10 cellular contexts compared by ENCODE assay signal in the genomic region with DNA sequence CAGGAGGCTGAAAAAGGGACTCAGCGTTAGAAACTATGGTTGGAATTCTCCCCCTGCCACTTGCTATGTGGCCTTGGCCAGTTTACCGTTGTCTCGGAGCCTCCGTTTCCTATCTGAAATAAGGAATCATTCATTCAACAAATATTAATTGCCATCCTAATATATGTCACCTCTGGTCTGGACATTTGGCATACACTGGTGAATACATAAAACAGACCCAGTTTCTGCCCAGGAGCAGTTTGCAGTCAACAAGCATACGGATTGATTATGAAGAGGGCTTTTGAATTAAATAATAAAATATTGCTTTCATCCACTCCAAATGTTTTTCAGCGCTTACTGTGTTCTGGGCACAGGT. TPM values are rescaled to one million over a fixed set of nuclear protein-coding genes. Genes with fewer than 3 reads are reported as not detected.
A peak's percentile ranks its signal among the peaks of the same experiment; 100 is the strongest.
DNase-seq lines count a peak whose midpoint lies in the region; ATAC-seq, FAIRE-seq and TF ChIP-seq lines count a peak whose summit lies in the region.
"Had no signal": no experiment of that assay in that cellular context is flagged by ENCODE, and none has a peak within 500 bp of the region (broad histone marks: within the 10 kb centered on the region; RNA-seq: fewer than 3 reads in every experiment).

No MANE protein-coding gene starts in this region.

- dilution Hi-C loops in endothelial cell of umbilical vein (cut with MboI; ENCODE audit: extremely low pct_ligation_motif_present, low sequenced_read_pairs) = no loop called here

- no peak for TF ChIP-seq EP300 in ovary (IDR thresholded peaks at IDR 0.05)

- ATAC-seq in PC-3 (no peak), HG03442 (IDR thresholded peaks at IDR 0.05; ENCODE audit: unreplicated experiment) (no peak)

- no peak for FAIRE-seq in endothelial cell of umbilical vein (lab: Jason Lieb, UNC)

- H3K9me2 ChIP-seq in DOHH2 (replicated peaks; ENCODE audit: control insufficient read depth, low read length) (no peaks in the 10 kb centered on the region), PC-3 (replicated peaks; ENCODE audit: low read length) (no peaks in the 10 kb centered on the region)

- H3K9me1 ChIP-seq in endothelial cell of umbilical vein (replicated peaks; ENCODE audit: control insufficient read depth, extremely low read depth, insufficient read depth, low read length) = no peaks in the 10 kb centered on the region

- H3K79me2 ChIP-seq in DOHH2 (ENCODE audit: control insufficient read depth, low read length) (no peaks in the 10 kb centered on the region), PC-3 (ENCODE audit: low read length) (no peaks in the 10 kb centered on the region), endothelial cell of umbilical vein (ENCODE audit: control insufficient read depth, insufficient read depth, low read length) (no peaks in the 10 kb centered on the region)

- TF ChIP-seq CTCF in DOHH2 (IDR thresholded peaks at IDR 0.05; ENCODE audit: low read depth, low read length, poor library complexity, severe bottlenecking) (no peak), PC-3 (conservative IDR thresholded peaks at IDR 0.05; ENCODE audit: low read depth, low read length) (no peak), endothelial cell of umbilical vein (IDR thresholded peaks at IDR 0.05; ENCODE audit: extremely low read depth in 1 of 2, insufficient read depth in 1 of 2, low read depth in 1 of 2, low read length in 2 of 2) (no peak), ovary (IDR thresholded peaks at IDR 0.05) (no peak)

- no peaks in the 10 kb centered on the region for H3K36me3 ChIP-seq in DOHH2 (ENCODE audit: control insufficient read depth, low read length)
- no peaks in the 10 kb centered on the region for H3K36me3 ChIP-seq in PC-3 (ENCODE audit: low read depth, low read length)
- no peaks in the 10 kb centered on the region for H3K36me3 ChIP-seq in endothelial cell of umbilical vein (ENCODE audit: control insufficient read depth in 2 of 2, extremely low read depth in 1 of 2, insufficient read depth in 2 of 2, low read length in 2 of 2)
- no peaks in the 10 kb centered on the region for H3K36me3 ChIP-seq in ovary

- H3K4me3 ChIP-seq in DOHH2 (ENCODE audit: low read length) (peak overlapping the region; percentile 73), PC-3 (ENCODE audit: low read length) (peak overlapping the region; percentile 76), endothelial cell of umbilical vein (replicated peaks in 1 of 3; ENCODE audit: insufficient read depth in 1 of 3, low read depth in 1 of 3, low read length in 3 of 3) (peak overlapping the region; percentile 1 to 46 (median 41)), ovary (peak overlapping the region; percentile 33)

- CTCF ChIA-PET in PC-3 (lab: Charles Lee) = interaction anchor here (0.7 kb wide), 1 partner anchor 123 kb away, joined by 3 read pairs; no protein-coding TSS in a partner anchor
- CTCF ChIA-PET in endothelial cell of umbilical vein (lab: Charles Lee) = interaction anchor here (1.2 kb wide), 1 partner anchor 26 kb away, joined by 3 read pairs; no protein-coding TSS in a partner anchor

- H2AFZ ChIP-seq in PC-3 (ENCODE audit: low read length) = peak overlapping the region; percentile 96
- H2AFZ ChIP-seq in endothelial cell of umbilical vein (ENCODE audit: low read depth, low read length) = peak overlapping the region; percentile 32

- POLR2A ChIA-PET in PC-3 (lab: Charles Lee; ENCODE audit: unreplicated experiment) (no interaction called here), endothelial cell of umbilical vein (lab: Charles Lee) (no interaction called here)

- H3K27me3 ChIP-seq in DOHH2 (ENCODE audit: control insufficient read depth, low read length) = peaks cover 74% of the 10 kb centered on the region
- 0 out of 2 replicates have a peak, but pooled peaks cover 7% of the 10 kb centered on the region for H3K27me3 ChIP-seq in PC-3 (ENCODE audit: low read length)
- H3K27me3 ChIP-seq in endothelial cell of umbilical vein (ENCODE audit: control insufficient read depth in 2 of 2, insufficient read depth in 2 of 2, low read length in 2 of 2) = peaks cover 31 to 39% of the 10 kb centered on the region in 2 experiments
- no peaks in the 10 kb centered on the region for H3K27me3 ChIP-seq in ovary

- H3K9me3 ChIP-seq in DOHH2 (ENCODE audit: control insufficient read depth, insufficient read depth, low read length) (no peaks in the 10 kb centered on the region), PC-3 (ENCODE audit: low read length) (no peaks in the 10 kb centered on the region), endothelial cell of umbilical vein (replicated peaks; ENCODE audit: control insufficient read depth, insufficient read depth, low read length) (no peaks in the 10 kb centered on the region), ovary (no peaks in the 10 kb centered on the region)

- peak overlapping the region; percentile 52 for H3K9ac ChIP-seq in PC-3 (ENCODE audit: low read length)
- no peak overlapping the region for H3K9ac ChIP-seq in endothelial cell of umbilical vein (replicated peaks; ENCODE audit: extremely low read depth, insufficient read depth, low read length)

- H3K4me2 ChIP-seq in DOHH2 (ENCODE audit: low read length) (peak overlapping the region; percentile 78), PC-3 (ENCODE audit: low read length) (peak overlapping the region; percentile 96), endothelial cell of umbilical vein (ENCODE audit: insufficient read depth, low read length) (peak overlapping the region; percentile 63)

- no peak overlapping the region for H3K27ac ChIP-seq in DOHH2 (ENCODE audit: low read depth, low read length)
- H3K27ac ChIP-seq in PC-3 (ENCODE audit: low read length) = no peak overlapping the region
- no peak overlapping the region for H3K27ac ChIP-seq in endothelial cell of umbilical vein (ENCODE audit: insufficient read depth, low read depth, low read length)
- no peak overlapping the region for H3K27ac ChIP-seq in ovary

- WGBS in ovary, 3 donors = 8 to 19% (median 14%) methylated on average over 6 of the region's 6 CpGs

- no peaks in the 10 kb centered on the region for H3F3A ChIP-seq in DOHH2 (ENCODE audit: control insufficient read depth, insufficient read depth)
- no peaks in the 10 kb centered on the region for H3F3A ChIP-seq in PC-3 (ENCODE audit: low read length, unreplicated experiment)

- BruUV-seq in PC-3 (replicated peaks; lab: Mats Ljungman, UMichigan) (no TSS peak), endothelial cell of umbilical vein (replicated peaks; lab: Mats Ljungman, UMichigan) (no TSS peak)

- peaks cover 32% of the 10 kb centered on the region for H3K4me1 ChIP-seq in DOHH2 (ENCODE audit: control insufficient read depth, low read length)
- H3K4me1 ChIP-seq in PC-3 (ENCODE audit: insufficient read depth, low read length) = peaks cover 10% of the 10 kb centered on the region; the same call in 1 of the 2 replicates
- peaks cover 5% of the 10 kb centered on the region for H3K4me1 ChIP-seq in endothelial cell of umbilical vein (ENCODE audit: control insufficient read depth, extremely low read depth, insufficient read depth, low read length)
- peaks cover 5% of the 10 kb centered on the region for H3K4me1 ChIP-seq in ovary (ENCODE audit: insufficient read depth)

- no peaks in the 10 kb centered on the region for H4K20me1 ChIP-seq in DOHH2 (ENCODE audit: control insufficient read depth, insufficient read depth, low read depth, low read length)
- no peaks in the 10 kb centered on the region for H4K20me1 ChIP-seq in PC-3 (ENCODE audit: low read length)
- H4K20me1 ChIP-seq in endothelial cell of umbilical vein (replicated peaks; ENCODE audit: control insufficient read depth, extremely low read depth, insufficient read depth, low read length) = no peaks in the 10 kb centered on the region

- intact Hi-C loops in PC-3 (cut with micrococcal nuclease) = loop anchor here (5.0 kb wide), 1 partner anchor 125 kb away; no protein-coding TSS in a partner anchor
- intact Hi-C loops in endothelial cell of umbilical vein (cut with micrococcal nuclease) = no loop called here
- intact Hi-C loops in ovary (cut with DNase I) = no loop called here

- TF ChIP-seq POLR2A in endothelial cell of umbilical vein (IDR thresholded peaks at IDR 0.05; ENCODE audit: low read depth, low read length) (no peak), ovary (IDR thresholded peaks at IDR 0.05) (no peak)

- no peak for DNase-seq in PC-3
- DNase-seq in endothelial cell of umbilical vein (ENCODE audit: low read depth, low spot score) = no peak
- DNase-seq in ovary = no peak
- DNase-seq in iPS-NIHi7 (ENCODE audit: extremely low spot score) = no peak
- no peak for DNase-seq in NCI-H446 (lab: John Stamatoyannopoulos, UW)
- DNase-seq in NCI-H2227 treated with DMSO at 0.1 percent for 48 hours (lab: John Stamatoyannopoulos, UW) = no peak
- DNase-seq: NCI-H1048 had no signal

TF ChIP-seq in endothelial cell of umbilical vein, 7 proteins besides CTCF, POLR2A, EP300 and RAD21 (continues in another document):
- TF ChIP-seq JUN (IDR thresholded peaks at IDR 0.05; ENCODE audit: borderline replicate concordance, insufficient read depth, insufficient read length, low read depth) (no peak), FOS (IDR thresholded peaks at IDR 0.05; ENCODE audit: borderline replicate concordance, insufficient read depth, low read length) (no peak), GATA2 (IDR thresholded peaks at IDR 0.05; ENCODE audit: insufficient read depth, insufficient read length, low read depth, low read length) (no peak), EZH2 (IDR thresholded peaks at IDR 0.05; ENCODE audit: borderline replicate concordance, low read depth, low read length, severe bottlenecking) (peak; percentile 27)

RNA-seq across cellular contexts. Expression of a gene that starts 7.6 kb away (rescaled TPM):
- total RNA-seq in PC-3 (2014; rRNA removed) = not detected in 2 replicates
- not detected in 2 replicates for total RNA-seq in endothelial cell of umbilical vein
- polyA plus RNA-seq in endothelial cell of umbilical vein = not detected in 2 replicates
- not detected in 2 replicates for polyA plus RNA-seq in endothelial cell of umbilical vein (2011; cell fraction: cytosol; rRNA removed)
- not detected in 2 replicates for polyA plus RNA-seq in endothelial cell of umbilical vein (2011; cell fraction: nucleus; rRNA removed)
- polyA plus RNA-seq in endothelial cell of umbilical vein (2012) = not detected in 2 replicates
- not detected in 2 replicates for polyA minus RNA-seq in endothelial cell of umbilical vein
- not detected for polyA minus RNA-seq in endothelial cell of umbilical vein (2011; cell fraction: cytosol; rRNA and poly(A)+ RNA removed)
- polyA minus RNA-seq in endothelial cell of umbilical vein (2011; cell fraction: nucleus; rRNA and poly(A)+ RNA removed) = not detected in 2 replicates
- total RNA-seq in ovary = not detected
- polyA plus RNA-seq in ovary = not detected
- total RNA-seq: renal cortical epithelial cell had no signal

RNA-seq across cellular contexts. Expression of a gene that starts 28.0 kb away (rescaled TPM):
- total RNA-seq in PC-3 (2014; rRNA removed) (52.3 and 58.1 TPM in 2 replicates), endothelial cell of umbilical vein (43.3 and 43.8 TPM in 2 replicates), ovary (10 to 100 TPM; 15.9 to 37.6 (median 18.3) TPM)
- polyA plus RNA-seq in endothelial cell of umbilical vein (23.3 and 27.4 TPM in 2 replicates), ovary (10 to 100 TPM; 14.7 to 23.6 TPM)
- polyA plus RNA-seq in endothelial cell of umbilical vein (2011; cell fraction: cytosol; rRNA removed) = 28.1 and 28.7 TPM in 2 replicates
- polyA plus RNA-seq in endothelial cell of umbilical vein (2011; cell fraction: nucleus; rRNA removed) = 19.1 and 26.2 TPM in 2 replicates
- 25.7 and 33.2 TPM in 2 replicates for polyA plus RNA-seq in endothelial cell of umbilical vein (2012)
- 18.1 and 20.8 TPM in 2 replicates for polyA minus RNA-seq in endothelial cell of umbilical vein
- polyA minus RNA-seq in endothelial cell of umbilical vein (2011; cell fraction: cytosol; rRNA and poly(A)+ RNA removed) = 4.4 TPM
- 59.9 and 90.3 TPM in 2 replicates for polyA minus RNA-seq in endothelial cell of umbilical vein (2011; cell fraction: nucleus; rRNA and poly(A)+ RNA removed)
